26 cellular contexts compared by ENCODE assay signal in the genomic region with DNA sequence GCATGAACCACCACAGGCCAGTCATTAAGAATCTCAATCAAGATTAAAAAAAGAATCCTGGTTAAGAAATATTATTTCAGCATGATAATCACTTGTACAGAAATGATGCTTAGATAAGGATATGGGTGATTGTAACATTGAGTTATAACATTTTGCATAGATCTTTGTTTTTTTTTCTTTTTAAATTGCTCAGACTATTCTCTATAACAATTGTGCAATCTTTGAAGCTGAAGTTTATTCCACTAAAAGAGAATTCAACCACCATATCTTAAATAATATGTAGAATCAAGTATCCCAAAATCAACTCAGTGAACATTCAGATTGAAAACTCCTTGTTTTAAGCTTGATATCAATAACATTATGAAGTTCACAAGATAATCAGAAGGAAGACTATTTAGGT. TPM values are rescaled to one million over a fixed set of nuclear protein-coding genes. Genes with fewer than 3 reads are reported as not detected.
"Had no signal": no experiment of that assay in that cellular context is flagged by ENCODE, and none has a peak within 500 bp of the region (broad histone marks: within the 10 kb centered on the region; RNA-seq: fewer than 3 reads in every experiment).

No MANE protein-coding gene starts in this region.

- ATAC-seq: Panc1, Right ventricle myocardium inferior, SK-N-SH treated with all-trans-retinoic acid at 6 μM for 48 hours had no signal

- H3K4me2 ChIP-seq: PC-9 had no signal

- H3K27me3 ChIP-seq: SJCRH30 had no signal

- H2AFZ ChIP-seq: PC-9 had no signal

- H3K9me3 ChIP-seq: SJCRH30 had no signal

- DNase-seq: Karpas-422, MM.1S, MV-4-11, NCI-H1436 treated with DMSO at 0.1 percent for 48 hours, NCI-H1694 treated with DMSO at 0.1 percent for 48 hours, NCI-H187 treated with DMSO at 0.1 percent for 48 hours, NCI-H2171 treated with DMSO at 0.1 percent for 48 hours, NCI-H2227 treated with DMSO at 0.1 percent for 48 hours, NCI-H446, NCI-H524 treated with DMSO at 0.1 percent for 48 hours, NCI-H526 treated with DMSO at 0.1 percent for 48 hours, NCI-H774, SIG-M5 had no signal

- H3K4me3 ChIP-seq: PC-9, SJCRH30, SK-N-MC had no signal

- H3K36me3 ChIP-seq: SJCRH30 had no signal

- H3K27ac ChIP-seq: PC-9, RWPE1, SJCRH30, SK-N-MC had no signal

RNA-seq across cellular contexts. Expression of gene SMIM28, which starts 0.7 kb away (rescaled TPM):
- total RNA-seq: LHCN-M2, MCF 10A, NCI-H460, OCI-LY7, PC-9, Right ventricle myocardium inferior, RPMI7951, SK-MEL-5 had no signal
